In the genomic region with DNA sequence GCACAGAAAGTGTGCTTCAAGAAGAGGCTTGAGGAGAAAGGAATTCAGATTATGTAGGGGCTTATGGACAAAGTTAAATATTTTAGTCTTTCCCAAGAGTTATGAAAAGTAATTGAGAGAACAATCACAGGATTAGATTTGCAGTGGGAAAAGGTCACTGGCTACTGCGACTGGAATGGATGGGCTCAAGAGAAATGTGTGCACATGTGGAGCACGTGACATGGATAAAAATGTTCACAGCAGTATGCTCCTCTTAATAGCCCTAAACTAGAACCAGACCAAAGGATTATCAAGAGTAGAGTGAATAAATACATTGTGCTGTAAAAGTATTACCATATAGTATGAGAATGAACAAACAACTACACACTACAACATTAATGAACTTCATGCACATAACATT, we compare ENCODE assay signal across 1 cellular context.
TF ChIP-seq lines count a peak whose summit lies in the region.

No MANE protein-coding gene starts in this region.

TF ChIP-seq in GM23338, 12 proteins besides CTCF, POLR2A, EP300 and RAD21:
- TF ChIP-seq ZNF462 (CRISPR knock-in tag; IDR thresholded peaks at IDR 0.05) = no peak
- no peak for TF ChIP-seq ZNF114 (CRISPR knock-in tag; IDR thresholded peaks at IDR 0.05)
- TF ChIP-seq NANOG (IDR thresholded peaks at IDR 0.05; ENCODE audit: borderline replicate concordance) = no peak
- no peak for TF ChIP-seq ZNF331 (CRISPR knock-in tag; IDR thresholded peaks at IDR 0.05; ENCODE audit: low read depth)
- no peak for TF ChIP-seq STAT1 (IDR thresholded peaks at IDR 0.05; ENCODE audit: unreplicated experiment)
- no peak for TF ChIP-seq JUNB (IDR thresholded peaks at IDR 0.05; ENCODE audit: unreplicated experiment)
